In genomic region chr9:120928720-120929389, GRCh38 we compare ENCODE assay signal across 1 cellular context.
A peak's percentile ranks its signal among the peaks of the same experiment; 100 is the strongest.
TF ChIP-seq lines count a peak whose summit lies in the region.

No MANE protein-coding gene starts in this region.

TF ChIP-seq in GM12878, 131 proteins besides CTCF, POLR2A, EP300 and RAD21 (continued from another document):
- TF ChIP-seq ZNF592 (IDR thresholded peaks at IDR 0.05) (no peak), BHLHE40 (IDR thresholded peaks at IDR 0.05; ENCODE audit: borderline replicate concordance in 1 of 2, low read depth in 2 of 2, low read length in 1 of 2) (peak in 1 of 2 experiments; percentile 61; a peak in 2 of 4 replicates), DPF2 (IDR thresholded peaks at IDR 0.05) (peak; percentile 90), ZNF384 (IDR thresholded peaks at IDR 0.05; ENCODE audit: borderline replicate concordance, low read depth, low read length) (no peak), NFXL1 (IDR thresholded peaks at IDR 0.05; ENCODE audit: borderline replicate concordance) (no peak), TCF3 (IDR thresholded peaks at IDR 0.05; ENCODE audit: borderline replicate concordance, insufficient read depth, low read depth, low read length) (peak; percentile 31; the same call in 1 of the 2 replicates), SP1 (IDR thresholded peaks at IDR 0.05; ENCODE audit: low read depth, low read length) (peak; percentile 20), POLR2AphosphoS5 (IDR thresholded peaks at IDR 0.05; ENCODE audit: low read length) (peak; percentile 85), BCL3 (IDR thresholded peaks at IDR 0.05; ENCODE audit: borderline replicate concordance, insufficient read depth, low read depth, low read length, poor library complexity, severe bottlenecking) (no peak), CEBPB (IDR thresholded peaks at IDR 0.05; ENCODE audit: borderline replicate concordance in 1 of 2, low read depth in 2 of 2, low read length in 2 of 2) (no peak), LARP7 (IDR thresholded peaks at IDR 0.05) (peak; percentile 57; the same call in 1 of the 2 replicates), HDAC2 (IDR thresholded peaks at IDR 0.05) (no peak), YY1 (IDR thresholded peaks at IDR 0.05; ENCODE audit: low read depth, low read length) (peak; percentile 69), STAT3 (IDR thresholded peaks at IDR 0.05; ENCODE audit: low read depth, low read length) (no peak)
